Comparison of ENCODE assay signal across 38 cellular contexts in genomic region chr11:97000481-97000880, GRCh38.
"Had no signal": no experiment of that assay in that cellular context is flagged by ENCODE, and none has a peak within 500 bp of the region (broad histone marks: within the 10 kb centered on the region; RNA-seq: fewer than 3 reads in every experiment).

No MANE protein-coding gene starts in this region.

- H3K36me3 Mint-ChIP-seq: activated naive CD4-positive, alpha-beta T cell treated with anti-CD3 and anti-CD28 coated beads, Interleukin-2, amount 10 ng/mL, durations not matched to agents 7 days and 5 days; activated naive CD4-positive, alpha-beta T cell treated with anti-CD3 and anti-CD28 coated beads, Interleukin-2, amount 50 U/mL, for 24 hours; activated naive CD4-positive, alpha-beta T cell treated with anti-CD3 and anti-CD28 coated beads, Interleukin-2, amount 50 U/mL, for 72 hours; activated naive CD8-positive, alpha-beta T cell; activated naive CD8-positive, alpha-beta T cell treated with anti-CD3 and anti-CD28 coated beads for 36 hours; activated naive CD8-positive, alpha-beta T cell treated with anti-CD3 and anti-CD28 coated beads, Interleukin-2, amount 10 ng/mL, durations not matched to agents 7 days and 5 days; brain had no signal

- H3K27me3 Mint-ChIP-seq: activated naive CD4-positive, alpha-beta T cell treated with anti-CD3 and anti-CD28 coated beads, Interleukin-2, amount 10 ng/mL, durations not matched to agents 7 days and 5 days; activated naive CD4-positive, alpha-beta T cell treated with anti-CD3 and anti-CD28 coated beads, Interleukin-2, amount 50 U/mL, for 24 hours; activated naive CD8-positive, alpha-beta T cell; activated naive CD8-positive, alpha-beta T cell treated with anti-CD3 and anti-CD28 coated beads for 36 hours; activated naive CD8-positive, alpha-beta T cell treated with anti-CD3 and anti-CD28 coated beads, Interleukin-2, amount 10 ng/mL, durations not matched to agents 7 days and 5 days; activated naive CD8-positive, alpha-beta T cell treated with anti-CD3 and anti-CD28 coated beads, Interleukin-2, amount 50 U/mL, for 24 hours; activated T-cell treated with anti-CD3 and anti-CD28 coated beads, Interleukin-2, amount 50 U/mL, for 24 hours; activated T-helper 17 cell treated with anti-CD3 and anti-CD28 coated beads, Interleukin-2, amount 50 U/mL, for 72 hours; brain; central memory CD8-positive, alpha-beta T cell had no signal

- H3K9me3 Mint-ChIP-seq: activated naive CD4-positive, alpha-beta T cell treated with anti-CD3 and anti-CD28 coated beads for 36 hours; activated naive CD4-positive, alpha-beta T cell treated with anti-CD3 and anti-CD28 coated beads, Interleukin-2, amount 10 ng/mL, durations not matched to agents 7 days and 5 days; activated naive CD8-positive, alpha-beta T cell treated with anti-CD3 and anti-CD28 coated beads for 36 hours; activated naive CD8-positive, alpha-beta T cell treated with anti-CD3 and anti-CD28 coated beads, Interleukin-2, amount 10 ng/mL, durations not matched to agents 7 days and 5 days; activated naive CD8-positive, alpha-beta T cell treated with anti-CD3 and anti-CD28 coated beads, Interleukin-2, amount 50 U/mL, for 24 hours; activated T-helper 1 cell treated with anti-CD3 and anti-CD28 coated beads, Interleukin-12 subunit alpha, Interleukin-12 subunit beta, Interleukin-2, Interleukin-4 antibody, amounts not matched to agents 30 ng/mL and 10 ng/mL and 1 ng/mL, durations not matched to agents 14 hours and 24 hours and 36 hours; activated T-helper 2 cell treated with anti-CD3 and anti-CD28 coated beads, Interferon-gamma antibody, Interleukin-2, Interleukin-4, amounts not matched to agents 10 μg/mL and 5 μg/mL and 100 μg/mL, durations not matched to agents 14 hours and 24 hours and 36 hours; brain had no signal

- DNase-seq: activated effector memory CD4-positive, alpha-beta T cell treated with anti-CD3 and anti-CD28 coated beads, Interleukin-2, amount 50 U/mL, for 16 hours; activated effector memory CD4-positive, alpha-beta T cell treated with Interleukin-2 at 50 U/mL for 16 hours; activated gamma-delta T cell; activated gamma-delta T cell treated with Interleukin-2 at 50 U/mL for 16 hours; activated naive CD4-positive, alpha-beta T cell; activated naive CD4-positive, alpha-beta T cell treated with anti-CD3 and anti-CD28 coated beads for 36 hours; activated naive CD4-positive, alpha-beta T cell treated with anti-CD3 and anti-CD28 coated beads, Interleukin-2, amount 10 ng/mL, durations not matched to agents 7 days and 5 days; activated naive CD4-positive, alpha-beta T cell treated with anti-CD3 and anti-CD28 coated beads, Interleukin-2, amount 50 U/mL, for 16 hours; activated naive CD4-positive, alpha-beta T cell treated with Interleukin-2 at 50 U/mL for 16 hours; activated naive CD8-positive, alpha-beta T cell treated with anti-CD3 and anti-CD28 coated beads for 36 hours; activated naive CD8-positive, alpha-beta T cell treated with anti-CD3 and anti-CD28 coated beads, Interleukin-2, amount 10 ng/mL, durations not matched to agents 7 days and 5 days; activated naive CD8-positive, alpha-beta T cell treated with anti-CD3 and anti-CD28 coated beads, Interleukin-2, amount 50 U/mL, for 24 hours; activated T-cell treated with anti-CD3 and anti-CD28 coated beads, Interleukin-2, amount 50 U/mL, for 1 hour; activated T-cell treated with anti-CD3 and anti-CD28 coated beads, Interleukin-2, amount 50 U/mL, for 24 hours; activated T-cell treated with anti-CD3 and anti-CD28 coated beads, Interleukin-2, amount 50 U/mL, for 4 hours; activated T-cell treated with anti-CD3 and anti-CD28 coated beads, Interleukin-2, amount 50 U/mL, for 48 hours; activated T-cell treated with anti-CD3 and anti-CD28 coated beads, Interleukin-2, amount 50 U/mL, for 72 hours; adrenal gland; amniotic stem cell; amygdala; anterior cingulate cortex; aorta; body of pancreas; brain microvascular endothelial cell; caudate nucleus; central memory CD4-positive, alpha-beta T cell; cerebellar nuclear complex had no signal

- H3K4me3 ChIP-seq: adrenal gland, ascending aorta, body of pancreas, breast epithelium, cardiac muscle cell had no signal

- ATAC-seq: activated naive CD4-positive, alpha-beta T cell treated with anti-CD3 and anti-CD28 coated beads, Interleukin-2, amount 50 U/mL, for 72 hours; activated naive CD8-positive, alpha-beta T cell treated with anti-CD3 and anti-CD28 coated beads, Interleukin-2, amount 50 U/mL, for 24 hours; activated T-cell treated with anti-CD3 and anti-CD28 coated beads, Interleukin-2, amount 50 U/mL, for 4 hours; activated T-cell treated with anti-CD3 and anti-CD28 coated beads, Interleukin-2, amount 50 U/mL, for 72 hours; activated T-helper 17 cell treated with anti-CD3 and anti-CD28 coated beads, Interleukin-2, amount 50 U/mL, for 72 hours; body of pancreas had no signal

- H3K36me3 ChIP-seq: adrenal gland, ascending aorta, brain microvascular endothelial cell, cardiac muscle cell had no signal

- H3K27me3 ChIP-seq: adrenal gland, ascending aorta, body of pancreas, brain microvascular endothelial cell, breast epithelium, cardiac muscle cell had no signal

- H3K4me1 Mint-ChIP-seq: activated naive CD4-positive, alpha-beta T cell treated with anti-CD3 and anti-CD28 coated beads, Interleukin-2, amount 10 ng/mL, durations not matched to agents 7 days and 5 days; activated naive CD4-positive, alpha-beta T cell treated with anti-CD3 and anti-CD28 coated beads, Interleukin-2, amount 50 U/mL, for 24 hours; activated naive CD8-positive, alpha-beta T cell treated with anti-CD3 and anti-CD28 coated beads for 36 hours; activated naive CD8-positive, alpha-beta T cell treated with anti-CD3 and anti-CD28 coated beads, Interleukin-2, amount 10 ng/mL, durations not matched to agents 7 days and 5 days; activated naive CD8-positive, alpha-beta T cell treated with anti-CD3 and anti-CD28 coated beads, Interleukin-2, amount 50 U/mL, for 24 hours; activated T-helper 17 cell treated with anti-CD3 and anti-CD28 coated beads, Interleukin-2, amount 50 U/mL, for 72 hours; brain; central memory CD8-positive, alpha-beta T cell had no signal

- H3K27ac Mint-ChIP-seq: activated naive CD4-positive, alpha-beta T cell treated with anti-CD3 and anti-CD28 coated beads for 36 hours; activated naive CD4-positive, alpha-beta T cell treated with anti-CD3 and anti-CD28 coated beads, Interleukin-2, amount 10 ng/mL, durations not matched to agents 7 days and 5 days; activated naive CD4-positive, alpha-beta T cell treated with anti-CD3 and anti-CD28 coated beads, Interleukin-2, amount 50 U/mL, for 24 hours; activated naive CD4-positive, alpha-beta T cell treated with anti-CD3 and anti-CD28 coated beads, Interleukin-2, amount 50 U/mL, for 72 hours; activated naive CD8-positive, alpha-beta T cell; activated naive CD8-positive, alpha-beta T cell treated with anti-CD3 and anti-CD28 coated beads for 36 hours; activated naive CD8-positive, alpha-beta T cell treated with anti-CD3 and anti-CD28 coated beads, Interleukin-2, amount 10 ng/mL, durations not matched to agents 7 days and 5 days; activated naive CD8-positive, alpha-beta T cell treated with anti-CD3 and anti-CD28 coated beads, Interleukin-2, amount 50 U/mL, for 24 hours; activated T-cell treated with anti-CD3 and anti-CD28 coated beads, Interleukin-2, amount 50 U/mL, for 24 hours; activated T-cell treated with anti-CD3 and anti-CD28 coated beads, Interleukin-2, amount 50 U/mL, for 72 hours; activated T-helper 1 cell treated with anti-CD3 and anti-CD28 coated beads, Interleukin-12 subunit alpha, Interleukin-12 subunit beta, Interleukin-2, Interleukin-4 antibody, amounts not matched to agents 30 ng/mL and 10 ng/mL and 1 ng/mL, durations not matched to agents 14 hours and 24 hours and 36 hours; activated T-helper 17 cell treated with anti-CD3 and anti-CD28 coated beads, Interleukin-2, amount 50 U/mL, for 72 hours; activated T-helper 2 cell treated with anti-CD3 and anti-CD28 coated beads, Interferon-gamma antibody, Interleukin-2, Interleukin-4, amounts not matched to agents 10 μg/mL and 5 μg/mL and 100 μg/mL, durations not matched to agents 14 hours and 24 hours and 36 hours; brain had no signal

- H3K4me1 ChIP-seq: adrenal gland, ascending aorta, body of pancreas, breast epithelium had no signal

- H3K27ac ChIP-seq: adrenal gland, ascending aorta, body of pancreas, brain microvascular endothelial cell, breast epithelium, cardiac muscle cell had no signal

- H3K4me3 Mint-ChIP-seq: activated naive CD4-positive, alpha-beta T cell treated with anti-CD3 and anti-CD28 coated beads for 36 hours; activated naive CD4-positive, alpha-beta T cell treated with anti-CD3 and anti-CD28 coated beads, Interleukin-2, amount 10 ng/mL, durations not matched to agents 7 days and 5 days; activated naive CD4-positive, alpha-beta T cell treated with anti-CD3 and anti-CD28 coated beads, Interleukin-2, amount 50 U/mL, for 24 hours; activated naive CD8-positive, alpha-beta T cell; activated naive CD8-positive, alpha-beta T cell treated with anti-CD3 and anti-CD28 coated beads for 36 hours; activated naive CD8-positive, alpha-beta T cell treated with anti-CD3 and anti-CD28 coated beads, Interleukin-2, amount 10 ng/mL, durations not matched to agents 7 days and 5 days; activated naive CD8-positive, alpha-beta T cell treated with anti-CD3 and anti-CD28 coated beads, Interleukin-2, amount 50 U/mL, for 24 hours; activated T-cell treated with anti-CD3 and anti-CD28 coated beads, Interleukin-2, amount 50 U/mL, for 24 hours; activated T-cell treated with anti-CD3 and anti-CD28 coated beads, Interleukin-2, amount 50 U/mL, for 4 hours; activated T-cell treated with anti-CD3 and anti-CD28 coated beads, Interleukin-2, amount 50 U/mL, for 72 hours; activated T-helper 1 cell treated with anti-CD3 and anti-CD28 coated beads, Interleukin-12 subunit alpha, Interleukin-12 subunit beta, Interleukin-2, Interleukin-4 antibody, amounts not matched to agents 30 ng/mL and 10 ng/mL and 1 ng/mL, durations not matched to agents 14 hours and 24 hours and 36 hours; activated T-helper 17 cell treated with anti-CD3 and anti-CD28 coated beads, Interleukin-2, amount 50 U/mL, for 72 hours; brain; central memory CD8-positive, alpha-beta T cell had no signal

- H3K9me3 ChIP-seq: adrenal gland, ascending aorta, body of pancreas, breast epithelium had no signal
